23 cellular contexts compared by ENCODE assay signal in genomic region chr5:52888363-52888762, GRCh38.
DNase-seq lines count a peak whose midpoint lies in the region; ATAC-seq, FAIRE-seq and TF ChIP-seq lines count a peak whose summit lies in the region.
"Had no signal": no experiment of that assay in that cellular context is flagged by ENCODE, and none has a peak within 500 bp of the region (broad histone marks: within the 10 kb centered on the region; RNA-seq: fewer than 3 reads in every experiment).

No MANE protein-coding gene starts in this region.

- H3K27ac ChIP-seq in liver (ENCODE audit: low read depth in 1 of 2, low read length in 2 of 2) (peak overlapping the region; percentile 41 to 76), HepG2 (ENCODE audit: extremely low read length, insufficient read depth, low read length) (no peak overlapping the region), right lobe of liver (peak overlapping the region; percentile 40 to 79 (median 74)), testis (no peak overlapping the region)
- H3K27ac ChIP-seq: 22Rv1; BLaER1 treated with 17β-estradiol and CSF1 and Interleukin-3, amounts not matched to agents 10 nM and 100 nM had no signal

- no peak for FAIRE-seq in HepG2 (lab: Jason Lieb, UNC)
- FAIRE-seq: A204.1, D721Med, GM12878, GM19239 had no signal

- BruUV-seq in HepG2 (replicated peaks; lab: Mats Ljungman, UMichigan), result no TSS peak

- intact Hi-C loops in HepG2 (cut with micrococcal nuclease; ENCODE audit: unreplicated experiment) (no loop called here), right lobe of liver (cut with DNase I) (no loop called here), testis (cut with DNase I; ENCODE audit: low total_unique reads) (no loop called here)

- H3K27me3 ChIP-seq in liver (ENCODE audit: control insufficient read depth in 4 of 4, insufficient read depth in 4 of 4, low read length in 3 of 4) (no peaks in the 10 kb centered on the region), HepG2 (ENCODE audit: control insufficient read depth in 1 of 2, insufficient read depth in 2 of 2, low read length in 2 of 2) (no peaks in the 10 kb centered on the region), right lobe of liver (no peaks in the 10 kb centered on the region), testis (no peaks in the 10 kb centered on the region)
- H3K27me3 ChIP-seq: BLaER1 treated with 17β-estradiol and CSF1 and Interleukin-3, amounts not matched to agents 10 nM and 100 nM had no signal

- POLR2A ChIA-PET in HepG2 (lab: Yijun Ruan, JAX), result no interaction called here

- H3K4me1 Mint-ChIP-seq in stimulated activated effector memory CD8-positive, alpha-beta T cell treated with anti-CD3 and anti-CD28 coated beads, Interleukin-12 subunit alpha, Interleukin-12 subunit beta, amount 100 ng/mL, for 72 hours, result no peaks in the 10 kb centered on the region
- H3K4me1 Mint-ChIP-seq: B cell; CD14-positive monocyte; CD8-positive, alpha-beta memory T cell; H9 had no signal

- no peak for TF ChIP-seq CTCF in liver (IDR thresholded peaks at IDR 0.05; ENCODE audit: low read depth, low read length, missing input control)
- TF ChIP-seq CTCF in HepG2 (CRISPR knock-in tag; IDR thresholded peaks at IDR 0.05), result no peak
- no peak for TF ChIP-seq CTCF in right lobe of liver (IDR thresholded peaks at IDR 0.05)
- TF ChIP-seq CTCF in testis (IDR thresholded peaks at IDR 0.05), result no peak

- TF ChIP-seq POLR2A in HepG2 (IDR thresholded peaks at IDR 0.05; ENCODE audit: insufficient read depth in 1 of 2, low read depth in 2 of 2, low read length in 2 of 2) (no peak), right lobe of liver (IDR thresholded peaks at IDR 0.05) (no peak), testis (IDR thresholded peaks at IDR 0.05) (no peak)

- H3K9ac ChIP-seq in liver (ENCODE audit: low read depth in 1 of 2, low read length in 2 of 2) (no peak overlapping the region), HepG2 (ENCODE audit: insufficient read depth, low read depth, low read length) (no peak overlapping the region)
- H3K9ac ChIP-seq: BLaER1 treated with 17β-estradiol and CSF1 and Interleukin-3, amounts not matched to agents 10 nM and 100 nM had no signal

- H3K27ac Mint-ChIP-seq in stimulated activated effector memory CD8-positive, alpha-beta T cell treated with anti-CD3 and anti-CD28 coated beads, Interleukin-12 subunit alpha, Interleukin-12 subunit beta, amount 100 ng/mL, for 72 hours, result peak overlapping the region; percentile 0
- H3K27ac Mint-ChIP-seq: B cell; CD14-positive monocyte; CD4-positive, alpha-beta T cell; GM23338; H9 had no signal

- H3K4me2 ChIP-seq in HepG2 (ENCODE audit: low read depth, low read length), result no peak overlapping the region
- H3K4me2 ChIP-seq: BLaER1 treated with 17β-estradiol and CSF1 and Interleukin-3, amounts not matched to agents 10 nM and 100 nM; GM23338 had no signal

- WGBS in liver, result 40% methylated on average over 5 of the region's 5 CpGs
- 73% methylated on average over 5 of the region's 5 CpGs for WGBS in HepG2 (ENCODE audit: low lambda C conversion rate)
- WGBS in right lobe of liver (ENCODE audit: insufficient coverage, low coverage, low lambda C conversion rate, missing lambda C conversion rate), result 22% methylated on average over 5 of the region's 5 CpGs
- 88 to 90% methylated on average over 5 of the region's 5 CpGs for WGBS in testis, 2 donors

- H2AFZ ChIP-seq in HepG2 (ENCODE audit: low read length), result no peak overlapping the region
- H2AFZ ChIP-seq: GM23338 had no signal

- DNase-seq in HepG2 (ENCODE audit: low spot score), result no peak
- DNase-seq in right lobe of liver, result no peak
- DNase-seq in stimulated activated effector memory CD8-positive, alpha-beta T cell treated with anti-CD3 and anti-CD28 coated beads, Interleukin-12 subunit alpha, Interleukin-12 subunit beta, amount 100 ng/mL, for 72 hours (ENCODE audit: low spot score in 2 of 2), result no peak
- no peak for DNase-seq in testis
- DNase-seq: CD4-positive, alpha-beta T cell; CD8-positive, alpha-beta memory T cell; DMS 273 treated with DMSO at 0.1 percent for 48 hours; DMS79; EL; GDM1; H9 had no signal

- H3K4me1 ChIP-seq in liver (ENCODE audit: control insufficient read depth in 4 of 4, insufficient read depth in 4 of 4, low read length in 3 of 4) (peaks cover 5 to 25% (median 14%) of the 10 kb centered on the region in 4 donors), HepG2 (ENCODE audit: insufficient read depth, low read length) (peaks cover 29% of the 10 kb centered on the region), right lobe of liver (peaks cover 0 to 24% (median 11%) of the 10 kb centered on the region in 4 donors), testis (no peaks in the 10 kb centered on the region)
- H3K4me1 ChIP-seq: BLaER1 treated with 17β-estradiol and CSF1 and Interleukin-3, amounts not matched to agents 10 nM and 100 nM had no signal

- CTCF ChIA-PET in HepG2 (lab: Yijun Ruan, JAX; ENCODE audit: low intra/inter-chr PET ratio, low total read pairs), result no interaction called here

- ATAC-seq in HepG2 (no peak), right lobe of liver (peak; percentile 60 to 67 (median 64)), GM21447 (IDR thresholded peaks at IDR 0.05; ENCODE audit: unreplicated experiment) (no peak)
- ATAC-seq in stimulated activated effector memory CD8-positive, alpha-beta T cell treated with anti-CD3 and anti-CD28 coated beads, Interleukin-12 subunit alpha, Interleukin-12 subunit beta, amount 100 ng/mL, for 72 hours, result no peak
- ATAC-seq: GM12878, GM23338, HCT116 had no signal

- no peaks in the 10 kb centered on the region for H3K36me3 Mint-ChIP-seq in stimulated activated effector memory CD8-positive, alpha-beta T cell treated with anti-CD3 and anti-CD28 coated beads, Interleukin-12 subunit alpha, Interleukin-12 subunit beta, amount 100 ng/mL, for 72 hours
- H3K36me3 Mint-ChIP-seq: CD14-positive monocyte had no signal

- H3K4me3 ChIP-seq in liver (ENCODE audit: low read depth in 1 of 3, low read length in 3 of 3), result no peak overlapping the region
- H3K4me3 ChIP-seq in HepG2 (replicated peaks in 1 of 3; ENCODE audit: insufficient read depth in 1 of 3, low read depth in 2 of 3, low read length in 3 of 3), result no peak overlapping the region
- H3K4me3 ChIP-seq in right lobe of liver, result no peak overlapping the region
- H3K4me3 ChIP-seq in testis, result no peak overlapping the region
- H3K4me3 ChIP-seq: BLaER1 treated with 17β-estradiol and CSF1 and Interleukin-3, amounts not matched to agents 10 nM and 100 nM; GM12878; GM23338 had no signal

- no peaks in the 10 kb centered on the region for H3K9me3 Mint-ChIP-seq in stimulated activated effector memory CD8-positive, alpha-beta T cell treated with anti-CD3 and anti-CD28 coated beads, Interleukin-12 subunit alpha, Interleukin-12 subunit beta, amount 100 ng/mL, for 72 hours
- H3K9me3 Mint-ChIP-seq: CD4-positive, alpha-beta T cell; CD8-positive, alpha-beta memory T cell; GM23338; H9 had no signal

- TF ChIP-seq RAD21 in liver (IDR thresholded peaks at IDR 0.05) (no peak), HepG2 (CRISPR knock-in tag; IDR thresholded peaks at IDR 0.05) (no peak)

- H4K20me1 ChIP-seq in HepG2 (ENCODE audit: insufficient read depth, low read length), result no peaks in the 10 kb centered on the region
- H4K20me1 ChIP-seq: BLaER1 treated with 17β-estradiol and CSF1 and Interleukin-3, amounts not matched to agents 10 nM and 100 nM had no signal

- H3K36me3 ChIP-seq in liver (ENCODE audit: control insufficient read depth in 4 of 4, insufficient read depth in 3 of 4, low read depth in 1 of 4, low read length in 3 of 4), result peaks cover 0 to 10% (median 3%) of the 10 kb centered on the region in 4 donors
- peaks cover 2 to 13% of the 10 kb centered on the region in 2 experiments; a peak in 4 of 5 replicates for H3K36me3 ChIP-seq in HepG2 (replicated peaks in 1 of 2; ENCODE audit: control insufficient read depth in 1 of 2, insufficient read depth in 2 of 2, low read length in 2 of 2)
- no peaks in the 10 kb centered on the region for H3K36me3 ChIP-seq in right lobe of liver
- H3K36me3 ChIP-seq in testis (ENCODE audit: low read depth, missing control alignments), result no peaks in the 10 kb centered on the region
- H3K36me3 ChIP-seq: BLaER1 treated with 17β-estradiol and CSF1 and Interleukin-3, amounts not matched to agents 10 nM and 100 nM had no signal

- H3K4me3 Mint-ChIP-seq in stimulated activated effector memory CD8-positive, alpha-beta T cell treated with anti-CD3 and anti-CD28 coated beads, Interleukin-12 subunit alpha, Interleukin-12 subunit beta, amount 100 ng/mL, for 72 hours, result no peak overlapping the region
- H3K4me3 Mint-ChIP-seq: B cell; CD4-positive, alpha-beta T cell; CD8-positive, alpha-beta memory T cell; GM23338; H9 had no signal

- H3K9me3 ChIP-seq in liver (ENCODE audit: control insufficient read depth in 4 of 4, low read length in 3 of 4), result no peaks in the 10 kb centered on the region
- no peaks in the 10 kb centered on the region for H3K9me3 ChIP-seq in HepG2 (ENCODE audit: low read length)
- H3K9me3 ChIP-seq in right lobe of liver, result no peaks in the 10 kb centered on the region
- H3K9me3 ChIP-seq in testis, result no peaks in the 10 kb centered on the region
- H3K9me3 ChIP-seq: BLaER1 treated with 17β-estradiol and CSF1 and Interleukin-3, amounts not matched to agents 10 nM and 100 nM had no signal

- TF ChIP-seq EP300 in HepG2 (IDR thresholded peaks at IDR 0.05; ENCODE audit: low read depth in 2 of 2, low read length in 2 of 2), result no peak
- no peak for TF ChIP-seq EP300 in HepG2 (CRISPR knock-in tag; IDR thresholded peaks at IDR 0.05; ENCODE audit: borderline replicate concordance)

- no peaks in the 10 kb centered on the region for H3K79me2 ChIP-seq in HepG2 (ENCODE audit: insufficient read depth, low read length)

- in situ Hi-C loops in HepG2 (cut with HindIII; ENCODE audit: extremely low pct_ligation_motif_present, low pct_unique_long_range_greater_than_20kb), result no loop called here

TF ChIP-seq in liver, 16 proteins besides CTCF, POLR2A, EP300 and RAD21 (continues in another document):
- TF ChIP-seq GABPA (IDR thresholded peaks at IDR 0.05 in 1 of 2, conservative IDR thresholded peaks at IDR 0.05 in 1 of 2), result no peak

TF ChIP-seq in HepG2, 621 proteins besides CTCF, POLR2A, EP300 and RAD21 (continues in another document):
- TF ChIP-seq SNAPC5 (CRISPR knock-in tag; IDR thresholded peaks at IDR 0.05; ENCODE audit: borderline replicate concordance), result no peak
- TF ChIP-seq FOXC1 (CRISPR knock-in tag; IDR thresholded peaks at IDR 0.05; ENCODE audit: borderline replicate concordance), result no peak
- no peak for TF ChIP-seq HMGA1 (CRISPR knock-in tag; conservative IDR thresholded peaks at IDR 0.05)
- no peak for TF ChIP-seq RNF2 (conservative IDR thresholded peaks at IDR 0.05; ENCODE audit: low read depth)
- no peak for TF ChIP-seq ZNF629 (CRISPR knock-in tag; conservative IDR thresholded peaks at IDR 0.05)
- TF ChIP-seq BORCS8-MEF2B (CRISPR knock-in tag; IDR thresholded peaks at IDR 0.05), result no peak
- no peak for TF ChIP-seq CC2D1A (CRISPR knock-in tag; IDR thresholded peaks at IDR 0.05)

Comparison
In these comparisons a context has a peak if more than half of its experiments do, and no peak if none do; other contexts are left out.
1. H3K27ac ChIP-seq: peak in liver (2 of 2) and right lobe of liver (3 of 3); none in HepG2 (single experiment) and testis (0 of 2).
2. ATAC-seq: peak in right lobe of liver (4 of 4); none in HepG2 (single experiment), stimulated activated effector memory CD8-positive, alpha-beta T cell treated with anti-CD3 and anti-CD28 coated beads, Interleukin-12 subunit alpha, Interleukin-12 subunit beta, amount 100 ng/mL, for 72 hours (single experiment) and GM21447 (single experiment).